In the genomic region with DNA sequence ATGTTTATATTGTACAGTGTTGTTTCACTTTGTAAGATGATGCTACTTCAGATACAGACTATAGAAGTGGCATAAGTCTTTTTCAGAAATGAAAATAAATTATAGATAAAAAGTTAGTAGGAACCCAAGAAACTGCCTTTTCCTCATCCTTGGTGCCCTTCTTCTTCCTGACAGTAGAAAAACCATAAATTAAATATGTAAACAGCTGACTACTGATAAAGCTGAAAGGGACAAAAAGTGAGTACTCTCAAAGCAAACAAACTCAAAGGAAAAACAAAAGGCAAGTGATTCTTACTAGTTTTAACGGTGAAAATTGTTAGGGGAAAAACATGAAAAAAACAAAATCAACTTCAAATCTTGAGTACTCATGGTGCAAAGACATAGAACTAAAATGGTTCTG, we compare ENCODE assay signal across 25 cellular contexts. TPM values are rescaled to one million over a fixed set of nuclear protein-coding genes. Genes with fewer than 3 reads are reported as not detected.
DNase-seq lines count a peak whose midpoint lies in the region; ATAC-seq and TF ChIP-seq lines count a peak whose summit lies in the region.
"Had no signal": no experiment of that assay in that cellular context is flagged by ENCODE, and none has a peak within 500 bp of the region (broad histone marks: within the 10 kb centered on the region; RNA-seq: fewer than 3 reads in every experiment).

No MANE protein-coding gene starts in this region.

- H3K27ac Mint-ChIP-seq in activated T-cell treated with anti-CD3 and anti-CD28 coated beads, Interleukin-2, amount 50 U/mL, for 24 hours = no peak overlapping the region
- H3K27ac Mint-ChIP-seq: activated naive CD4-positive, alpha-beta T cell treated with anti-CD3 and anti-CD28 coated beads, Interleukin-2, amount 50 U/mL, for 72 hours had no signal

- no peak overlapping the region for H2BK5ac ChIP-seq in IMR-90 (ENCODE audit: low read depth, low read length, poor library complexity, severe bottlenecking)
- no peak overlapping the region for H2BK5ac ChIP-seq in mesenchymal stem cell (ENCODE audit: low read depth, low read length, poor library complexity, severe bottlenecking)

- no peak overlapping the region for H2AFZ ChIP-seq in IMR-90 (replicated peaks; ENCODE audit: low read length, poor library complexity)
- no peak overlapping the region for H2AFZ ChIP-seq in SU-DHL-6 (ENCODE audit: low read depth, low read length, severe bottlenecking)
- H2AFZ ChIP-seq in mesenchymal stem cell (ENCODE audit: low read depth, low read length) = no peak overlapping the region

- peaks cover 3% of the 10 kb centered on the region; the same call in 1 of the 2 replicates for H3K4me1 ChIP-seq in IMR-90 (ENCODE audit: control insufficient read depth, insufficient read depth, low read length)
- no peaks in the 10 kb centered on the region for H3K4me1 ChIP-seq in mesenchymal stem cell (ENCODE audit: control insufficient read depth, insufficient read depth, low read depth, low read length)
- peaks cover 16% of the 10 kb centered on the region for H3K4me1 ChIP-seq in mucosa of descending colon (ENCODE audit: low read depth)
- H3K4me1 ChIP-seq in effector memory CD4-positive, alpha-beta T cell (ENCODE audit: control insufficient read depth, insufficient read depth, low read length, poor library complexity, severe bottlenecking) = peaks cover 18% of the 10 kb centered on the region

- no peak for DNase-seq in activated T-cell treated with anti-CD3 and anti-CD28 coated beads, Interleukin-2, amount 50 U/mL, for 24 hours
- DNase-seq in activated T-cell treated with anti-CD3 and anti-CD28 coated beads, Interleukin-2, amount 50 U/mL, for 48 hours = no peak
- DNase-seq in IMR-90 (no peak), mesenchymal stem cell (peak; percentile 5), mucosa of descending colon (no peak)
- DNase-seq in effector memory CD4-positive, alpha-beta T cell = no peak
- DNase-seq: activated CD4-positive, alpha-beta T cell treated with anti-CD3 and anti-CD28 coated beads for 1 hour; activated CD8-positive, alpha-beta memory T cell treated with anti-CD3 and anti-CD28 coated beads for 24 hours; C1 segment of cervical spinal cord; effector CD4-positive, alpha-beta T cell; NCI-H1436; NCI-H524 treated with DMSO at 0.1 percent for 48 hours; retina; spleen; stimulated activated CD4-positive, alpha-beta T cell treated with anti-CD3 and anti-CD28 coated beads, Interleukin-4, amount 100 ng/mL, for 24 hours; stimulated activated naive CD8-positive, alpha-beta T cell treated with anti-CD3 and anti-CD28 coated beads, Interleukin-15, Interleukin-2, amounts not matched to agents 100 U/mL and 50 U/mL, for 24 hours had no signal

- WGBS in IMR-90 (ENCODE audit: extremely low coverage in 2 of 2, insufficient read length in 1 of 2), 2 experiments = no CpG with 5 or more reads among the region's 1 CpG
- no CpG with 5 or more reads among the region's 1 CpG for WGBS in mesenchymal stem cell

- H3K27me3 Mint-ChIP-seq in activated T-cell treated with anti-CD3 and anti-CD28 coated beads, Interleukin-2, amount 50 U/mL, for 24 hours = no peaks in the 10 kb centered on the region

- H2AK5ac ChIP-seq in IMR-90 (ENCODE audit: low read depth, low read length) = no peak overlapping the region
- no peak overlapping the region for H2AK5ac ChIP-seq in mesenchymal stem cell (ENCODE audit: low read length, severe bottlenecking)

- H2BK120ac ChIP-seq in IMR-90 (ENCODE audit: low read depth, low read length) = no peak overlapping the region
- no peak overlapping the region for H2BK120ac ChIP-seq in mesenchymal stem cell (ENCODE audit: low read depth, low read length)

- no peak overlapping the region for H2BK12ac ChIP-seq in mesenchymal stem cell (ENCODE audit: low read length in 2 of 2)

- H3K4me3 ChIP-seq in IMR-90 (ENCODE audit: insufficient read depth, low read depth, low read length) = no peak overlapping the region
- no peak overlapping the region for H3K4me3 ChIP-seq in SU-DHL-6 (ENCODE audit: insufficient read depth, low read length, poor library complexity, severe bottlenecking)
- H3K4me3 ChIP-seq in mesenchymal stem cell (ENCODE audit: insufficient read depth in 1 of 2, low read depth in 1 of 2, low read length in 2 of 2) = no peak overlapping the region
- no peak overlapping the region for H3K4me3 ChIP-seq in mucosa of descending colon
- H3K4me3 ChIP-seq in effector memory CD4-positive, alpha-beta T cell (ENCODE audit: insufficient read depth, low read depth, low read length, poor library complexity, severe bottlenecking) = no peak overlapping the region
- H3K4me3 ChIP-seq: gastroesophageal sphincter, spleen had no signal

- H3K23ac ChIP-seq in IMR-90 (ENCODE audit: low read depth, low read length) (no peak overlapping the region), mesenchymal stem cell (ENCODE audit: low read length in 2 of 2) (no peak overlapping the region)

- H3K9me3 ChIP-seq in IMR-90 (ENCODE audit: control insufficient read depth, insufficient read depth, low read length) = no peaks in the 10 kb centered on the region
- H3K9me3 ChIP-seq in SU-DHL-6 (ENCODE audit: insufficient read depth, low read length) = no peaks in the 10 kb centered on the region
- H3K9me3 ChIP-seq in mesenchymal stem cell (ENCODE audit: control insufficient read depth, low read length) = no peaks in the 10 kb centered on the region
- H3K9me3 ChIP-seq in mucosa of descending colon = no peaks in the 10 kb centered on the region
- no peaks in the 10 kb centered on the region for H3K9me3 ChIP-seq in effector memory CD4-positive, alpha-beta T cell (ENCODE audit: control insufficient read depth, low read length)
- H3K9me3 ChIP-seq: esophagus muscularis mucosa, gastroesophageal sphincter, spleen had no signal

- intact Hi-C loops in IMR-90 (cut with micrococcal nuclease) = no loop called here
- intact Hi-C loops in mucosa of descending colon (cut with DNase I, micrococcal nuclease) = no loop called here

- no peaks in the 10 kb centered on the region for H3K9me2 ChIP-seq in SU-DHL-6 (replicated peaks; ENCODE audit: insufficient read depth, low read length)

- H3K36me3 Mint-ChIP-seq in activated T-cell treated with anti-CD3 and anti-CD28 coated beads, Interleukin-2, amount 50 U/mL, for 24 hours (ENCODE audit: low read depth) = peaks cover 68% of the 10 kb centered on the region

- no peaks in the 10 kb centered on the region for H3K27me3 ChIP-seq in IMR-90 (ENCODE audit: control insufficient read depth, insufficient read depth, low read length)
- no peaks in the 10 kb centered on the region for H3K27me3 ChIP-seq in SU-DHL-6 (ENCODE audit: low read length)
- no peaks in the 10 kb centered on the region for H3K27me3 ChIP-seq in mesenchymal stem cell (ENCODE audit: control insufficient read depth in 1 of 2, insufficient read depth in 1 of 2, low read length in 2 of 2)
- H3K27me3 ChIP-seq in effector memory CD4-positive, alpha-beta T cell (replicated peaks; ENCODE audit: control insufficient read depth, insufficient read depth, low read length, poor library complexity, severe bottlenecking) = no peaks in the 10 kb centered on the region
- H3K27me3 ChIP-seq: esophagus muscularis mucosa, gastroesophageal sphincter, spleen had no signal

- peaks cover 3% of the 10 kb centered on the region; the same call in 1 of the 2 replicates for H3K36me3 ChIP-seq in IMR-90 (ENCODE audit: control insufficient read depth, insufficient read depth, low read length)
- H3K36me3 ChIP-seq in SU-DHL-6 (ENCODE audit: low read length) = peaks cover 22% of the 10 kb centered on the region
- peaks cover 0 to 16% of the 10 kb centered on the region in 2 experiments for H3K36me3 ChIP-seq in mesenchymal stem cell (ENCODE audit: control insufficient read depth in 1 of 2, insufficient read depth in 2 of 2, low read depth in 1 of 2, low read length in 2 of 2)
- H3K36me3 ChIP-seq in mucosa of descending colon (ENCODE audit: low read depth) = no peaks in the 10 kb centered on the region
- no peaks in the 10 kb centered on the region for H3K36me3 ChIP-seq in effector memory CD4-positive, alpha-beta T cell (ENCODE audit: control insufficient read depth, insufficient read depth, low read length)
- H3K36me3 ChIP-seq: esophagus muscularis mucosa, gastroesophageal sphincter had no signal

- H4K91ac ChIP-seq in IMR-90 (ENCODE audit: insufficient read depth, low read depth, low read length) (no peak overlapping the region), mesenchymal stem cell (ENCODE audit: low read length) (no peak overlapping the region)

- TF ChIP-seq CTCF in IMR-90 (conservative IDR thresholded peaks at IDR 0.05; ENCODE audit: low read depth, low read length) = no peak
- no peak for TF ChIP-seq CTCF in SU-DHL-6 (IDR thresholded peaks at IDR 0.05; ENCODE audit: insufficient read depth, low read length, poor library complexity, severe bottlenecking)
- TF ChIP-seq CTCF in mucosa of descending colon (IDR thresholded peaks at IDR 0.05) = no peak

- H3K4ac ChIP-seq in IMR-90 (ENCODE audit: low read depth, low read length) (no peak overlapping the region), mesenchymal stem cell (ENCODE audit: low read depth in 1 of 2, low read length in 2 of 2) (no peak overlapping the region)

- no peak for TF ChIP-seq POLR2A in IMR-90 (IDR thresholded peaks at IDR 0.05; ENCODE audit: low read depth, low read length)

- peaks cover 71% of the 10 kb centered on the region for H3K4me1 Mint-ChIP-seq in activated T-cell treated with anti-CD3 and anti-CD28 coated beads, Interleukin-2, amount 50 U/mL, for 24 hours (ENCODE audit: low read depth)

- H2BK20ac ChIP-seq in IMR-90 (ENCODE audit: low read depth, low read length) = no peak overlapping the region

- TF ChIP-seq RAD21 in IMR-90 (IDR thresholded peaks at IDR 0.05; ENCODE audit: low read length) = no peak

- H3K9me1 ChIP-seq in IMR-90 (ENCODE audit: insufficient read depth, low read length) = peaks cover 5% of the 10 kb centered on the region

- ATAC-seq in IMR-90 (ENCODE audit: low read depth) = no peak
- ATAC-seq in mucosa of descending colon = no peak
- no peak for ATAC-seq in HG02763 (IDR thresholded peaks at IDR 0.05; ENCODE audit: unreplicated experiment)
- ATAC-seq: activated naive CD4-positive, alpha-beta T cell treated with anti-CD3 and anti-CD28 coated beads, Interleukin-2, amount 50 U/mL, for 72 hours; gastroesophageal sphincter; stimulated activated naive CD8-positive, alpha-beta T cell treated with anti-CD3 and anti-CD28 coated beads, Interleukin-15, Interleukin-2, amounts not matched to agents 100 U/mL and 50 U/mL, for 24 hours had no signal

- CTCF ChIA-PET in IMR-90 (lab: Yijun Ruan, JAX) = no interaction called here

- no peaks in the 10 kb centered on the region for H3K9me3 Mint-ChIP-seq in activated T-cell treated with anti-CD3 and anti-CD28 coated beads, Interleukin-2, amount 50 U/mL, for 24 hours
- H3K9me3 Mint-ChIP-seq: activated naive CD4-positive, alpha-beta T cell treated with anti-CD3 and anti-CD28 coated beads, Interleukin-2, amount 50 U/mL, for 72 hours had no signal

- no peak overlapping the region for H3K27ac ChIP-seq in IMR-90 (ENCODE audit: insufficient read depth, low read length)
- H3K27ac ChIP-seq in SU-DHL-6 (ENCODE audit: low read depth, low read length) = no peak overlapping the region
- no peak overlapping the region for H3K27ac ChIP-seq in mesenchymal stem cell (ENCODE audit: low read length, poor library complexity, severe bottlenecking)
- H3K27ac ChIP-seq in effector memory CD4-positive, alpha-beta T cell (ENCODE audit: insufficient read depth, low read length, poor library complexity, severe bottlenecking) = no peak overlapping the region
- H3K27ac ChIP-seq: esophagus muscularis mucosa, gastroesophageal sphincter, spleen had no signal

- H4K20me1 ChIP-seq in IMR-90 (ENCODE audit: insufficient read depth, low read length) (no peaks in the 10 kb centered on the region; the same call in 1 of the 2 replicates), SU-DHL-6 (ENCODE audit: low read depth, low read length) (no peaks in the 10 kb centered on the region)

- peaks cover 73% of the 10 kb centered on the region for H3K79me2 ChIP-seq in SU-DHL-6 (ENCODE audit: insufficient read depth, low read length)

- H3K4me3 Mint-ChIP-seq in activated T-cell treated with anti-CD3 and anti-CD28 coated beads, Interleukin-2, amount 50 U/mL, for 24 hours = peak overlapping the region; percentile 56

- POLR2A ChIA-PET in IMR-90 (lab: Charles Lee; ENCODE audit: unreplicated experiment) = no interaction called here

- BruUV-seq in IMR-90 (replicated peaks; lab: Mats Ljungman, UMichigan) = no TSS peak

- H4K5ac ChIP-seq in IMR-90 (ENCODE audit: low read depth, low read length) = no peak overlapping the region

- H4K8ac ChIP-seq in IMR-90 (ENCODE audit: low read depth in 2 of 2, low read length in 2 of 2) = no peak overlapping the region
- H4K8ac ChIP-seq in mesenchymal stem cell (ENCODE audit: low read length) = no peak overlapping the region

- no peak overlapping the region for H3K18ac ChIP-seq in IMR-90 (ENCODE audit: low read depth, low read length)
- H3K18ac ChIP-seq in mesenchymal stem cell (ENCODE audit: low read depth in 1 of 2, low read length in 2 of 2) = no peak overlapping the region

- H3K9ac ChIP-seq in IMR-90 (ENCODE audit: low read depth, low read length) = no peak overlapping the region
- no peak overlapping the region for H3K9ac ChIP-seq in SU-DHL-6 (ENCODE audit: low read length)
- no peak overlapping the region for H3K9ac ChIP-seq in mesenchymal stem cell (ENCODE audit: low read length)

- dilution Hi-C loops in IMR-90 (cut with HindIII; ENCODE audit: low sequenced_read_pairs, unreplicated experiment) = no loop called here

- in situ Hi-C loops in IMR-90 (cut with MboI; ENCODE audit: low sequenced_read_pairs) = no loop called here

- no peak overlapping the region for H2AK9ac ChIP-seq in IMR-90 (replicated peaks; ENCODE audit: low read depth, low read length, poor library complexity)

- H3K79me1 ChIP-seq in IMR-90 (ENCODE audit: low read depth in 1 of 2, low read length in 2 of 2) (peaks cover 29 to 46% of the 10 kb centered on the region in 2 experiments), mesenchymal stem cell (replicated peaks; ENCODE audit: low read length, poor library complexity, severe bottlenecking) (peaks cover 5% of the 10 kb centered on the region)

- H3K56ac ChIP-seq in IMR-90 (ENCODE audit: extremely low read depth, insufficient read depth, low read length) = no peak overlapping the region

- H3K14ac ChIP-seq in IMR-90 (replicated peaks; ENCODE audit: low read depth, low read length) (no peak overlapping the region), mesenchymal stem cell (ENCODE audit: low read length in 2 of 2) (no peak overlapping the region)

- H3F3A ChIP-seq in SU-DHL-6 (ENCODE audit: insufficient read depth) = no peaks in the 10 kb centered on the region

- 0 out of 2 replicates have a peak overlapping the region, but pooled peaks have one; percentile 19 for H3K4me2 ChIP-seq in IMR-90 (ENCODE audit: low read depth, low read length)
- H3K4me2 ChIP-seq in SU-DHL-6 (ENCODE audit: low read depth, low read length, poor library complexity, severe bottlenecking) = peak overlapping the region; percentile 93
- H3K4me2 ChIP-seq in mesenchymal stem cell (ENCODE audit: low read length, poor library complexity, severe bottlenecking) = no peak overlapping the region

- H2BK15ac ChIP-seq in IMR-90 (ENCODE audit: low read depth, low read length) = no peak overlapping the region
- H2BK15ac ChIP-seq in mesenchymal stem cell (ENCODE audit: low read depth, poor library complexity, severe bottlenecking) = no peak overlapping the region

RNA-seq across cellular contexts. Expression of a gene that starts 8.6 kb away (rescaled TPM):
- not detected in 2 replicates for total RNA-seq in IMR-90 (2012; rRNA removed)
- polyA plus RNA-seq in IMR-90 (2012; rRNA removed) = not detected in 2 replicates
- polyA plus RNA-seq in IMR-90 (2012; cell fraction: cytosol; rRNA removed) = not detected in 2 replicates
- polyA plus RNA-seq in IMR-90 (2012; cell fraction: nucleus; rRNA removed; ENCODE audit: low replicate concordance) = 0.07 TPM in 1 of 2 replicates, not detected in the other
- polyA plus RNA-seq in mesenchymal stem cell (2013, experiment 1 of 2) = 0.04 TPM
- polyA plus RNA-seq in mesenchymal stem cell (2013, experiment 2 of 2) = 0.01 TPM
- under 1 TPM in 1 of 3 donors, not detected in 2; 0.06 TPM for total RNA-seq in mucosa of descending colon
- total RNA-seq: A172, esophagus muscularis mucosa, gastroesophageal sphincter, kidney epithelial cell, M059J, myocyte had no signal
- polyA plus RNA-seq: spleen had no signal
